22 cellular contexts compared by ENCODE assay signal in genomic region chr9:4242239-4242638, GRCh38.
"Had no signal": no experiment of that assay in that cellular context is flagged by ENCODE, and none has a peak within 500 bp of the region (broad histone marks: within the 10 kb centered on the region; RNA-seq: fewer than 3 reads in every experiment).

No MANE protein-coding gene starts in this region.

- H3K4me1 ChIP-seq: right lobe of liver had no signal

- H3K4me3 ChIP-seq: cardiac muscle cell, right lobe of liver, tibial nerve had no signal

- H3K36me3 Mint-ChIP-seq: natural killer cell had no signal

- H3K4me3 Mint-ChIP-seq: activated CD4-positive, alpha-beta T cell treated with anti-CD3 and anti-CD28 coated beads for 36 hours; activated naive CD8-positive, alpha-beta T cell treated with anti-CD3 and anti-CD28 coated beads, Interleukin-2, amount 50 U/mL, for 24 hours; brain; natural killer cell; T-helper 2 cell treated with Interferon-gamma antibody and Interleukin-4, amounts not matched to agents 5 μg/mL and 100 μg/mL, for 36 hours had no signal

- H3K36me3 ChIP-seq: cardiac muscle cell, right lobe of liver, tibial nerve had no signal

- H3K27me3 Mint-ChIP-seq: activated naive CD8-positive, alpha-beta T cell treated with anti-CD3 and anti-CD28 coated beads, Interleukin-2, amount 50 U/mL, for 24 hours had no signal

- H3K9me3 Mint-ChIP-seq: activated naive CD8-positive, alpha-beta T cell treated with anti-CD3 and anti-CD28 coated beads, Interleukin-2, amount 50 U/mL, for 24 hours; natural killer cell; T-helper 2 cell treated with Interferon-gamma antibody and Interleukin-4, amounts not matched to agents 5 μg/mL and 100 μg/mL, for 36 hours had no signal

- H3K27ac Mint-ChIP-seq: activated CD4-positive, alpha-beta T cell treated with anti-CD3 and anti-CD28 coated beads for 36 hours; activated naive CD8-positive, alpha-beta T cell treated with anti-CD3 and anti-CD28 coated beads, Interleukin-2, amount 50 U/mL, for 24 hours; brain; natural killer cell; T-helper 2 cell treated with Interferon-gamma antibody and Interleukin-4, amounts not matched to agents 5 μg/mL and 100 μg/mL, for 36 hours had no signal

- FAIRE-seq: endothelial cell of umbilical vein had no signal

- ATAC-seq: activated naive CD8-positive, alpha-beta T cell treated with anti-CD3 and anti-CD28 coated beads, Interleukin-2, amount 50 U/mL, for 24 hours; natural killer cell; right lobe of liver had no signal

- H3K27me3 ChIP-seq: cardiac muscle cell, right lobe of liver, tibial nerve had no signal

- H3K27ac ChIP-seq: cardiac muscle cell, right lobe of liver, tibial nerve had no signal

- H3K9me3 ChIP-seq: right lobe of liver, tibial nerve had no signal

- DNase-seq: activated CD4-positive, alpha-beta T cell treated with anti-CD3 and anti-CD28 coated beads for 36 hours; activated CD4-positive, alpha-beta T cell treated with anti-CD3 and anti-CD28 coated beads, Interleukin-2, amount 50 U/mL, for 4 hours; activated CD4-positive, CD25-positive, alpha-beta regulatory T cell; activated effector memory CD4-positive, alpha-beta T cell treated with Interleukin-2 at 50 U/mL for 16 hours; activated naive CD4-positive, alpha-beta T cell treated with Interleukin-2 at 50 U/mL for 16 hours; activated naive CD8-positive, alpha-beta T cell treated with anti-CD3 and anti-CD28 coated beads, Interleukin-2, amount 50 U/mL, for 24 hours; activated T-cell treated with anti-CD3 and anti-CD28 coated beads for 4 hours; amygdala; cerebellar nuclear complex; head of caudate nucleus; hippocampal formation; natural killer cell; posterior cingulate gyrus; right lobe of liver; stimulated activated CD4-positive, alpha-beta T cell treated with anti-CD3 and anti-CD28 coated beads, Interleukin-2, amount 100 ng/mL, for 48 hours; stimulated activated naive CD4-positive, alpha-beta T cell treated with Interleukin-2 at 50 U/mL for 16 hours; T-helper 1 cell had no signal
